18 cellular contexts compared by ENCODE assay signal in the genomic region with DNA sequence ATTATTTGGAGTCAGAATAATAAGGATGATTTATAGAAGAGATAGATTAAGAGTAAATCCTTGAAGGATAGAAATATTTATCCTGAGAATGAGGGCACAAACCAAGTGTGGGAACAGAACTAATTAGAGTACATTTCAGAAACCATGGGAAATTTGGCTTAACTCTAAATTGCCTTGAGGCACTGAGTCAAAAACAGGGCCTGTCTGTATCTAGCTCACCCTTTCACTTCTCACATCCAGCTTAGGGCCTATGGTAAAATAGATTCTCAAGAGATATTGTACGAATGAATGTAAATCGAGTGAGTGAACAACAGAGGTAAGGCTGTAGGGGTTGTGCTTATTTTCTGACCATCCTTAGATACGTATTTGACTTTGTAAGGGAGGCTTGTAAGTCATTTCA.
"Had no signal": no experiment of that assay in that cellular context is flagged by ENCODE, and none has a peak within 500 bp of the region (broad histone marks: within the 10 kb centered on the region; RNA-seq: fewer than 3 reads in every experiment).

No MANE protein-coding gene starts in this region.

- H3K27ac Mint-ChIP-seq: activated T-cell treated with anti-CD3 and anti-CD28 coated beads, Interleukin-2, amount 50 U/mL, for 72 hours; nephron; stimulated activated naive B cell treated with anti-CD40 and anti-IgM and Interleukin-4, amounts not matched to agents 10 μg/mL and 1 μg/mL and 100 μg/mL, for 72 hours had no signal

- H3K27ac ChIP-seq: ascending aorta, epithelial cell of prostate, thoracic aorta, upper lobe of right lung, VCaP had no signal

- H3K9me3 ChIP-seq: ascending aorta, thoracic aorta, upper lobe of right lung had no signal

- ATAC-seq: activated T-cell treated with anti-CD3 and anti-CD28 coated beads, Interleukin-2, amount 50 U/mL, for 72 hours; stimulated activated naive B cell treated with anti-CD40 and anti-IgM and Interleukin-4, amounts not matched to agents 10 μg/mL and 1 μg/mL and 100 μg/mL, for 72 hours; T-helper 17 cell; upper lobe of right lung had no signal

- H3K9me3 Mint-ChIP-seq: activated T-cell treated with anti-CD3 and anti-CD28 coated beads, Interleukin-2, amount 50 U/mL, for 72 hours; nephron; stimulated activated naive B cell treated with anti-CD40 and anti-IgM and Interleukin-4, amounts not matched to agents 10 μg/mL and 1 μg/mL and 100 μg/mL, for 72 hours had no signal

- H3K4me3 ChIP-seq: ascending aorta, lung, thoracic aorta, upper lobe of right lung had no signal

- H3K4me1 Mint-ChIP-seq: nephron; stimulated activated naive B cell treated with anti-CD40 and anti-IgM and Interleukin-4, amounts not matched to agents 10 μg/mL and 1 μg/mL and 100 μg/mL, for 72 hours had no signal

- H3K4me1 ChIP-seq: ascending aorta, upper lobe of right lung had no signal

- H3K4me3 Mint-ChIP-seq: activated T-cell treated with anti-CD3 and anti-CD28 coated beads, Interleukin-2, amount 50 U/mL, for 72 hours; nephron; stimulated activated naive B cell treated with anti-CD40 and anti-IgM and Interleukin-4, amounts not matched to agents 10 μg/mL and 1 μg/mL and 100 μg/mL, for 72 hours; T-helper 17 cell had no signal

- DNase-seq: activated CD4-positive, alpha-beta T cell treated with anti-CD3 and anti-CD28 coated beads for 1 hour; activated effector memory CD4-positive, alpha-beta T cell treated with anti-CD3 and anti-CD28 coated beads, Interleukin-2, amount 50 U/mL, for 16 hours; activated naive CD4-positive, alpha-beta T cell treated with anti-CD3 and anti-CD28 coated beads, Interleukin-2, amount 50 U/mL, for 16 hours; activated T-cell treated with anti-CD3 and anti-CD28 coated beads, Interleukin-2, amount 50 U/mL, for 72 hours; hypothalamus; midbrain; nucleus accumbens; posterior cingulate gyrus; retina; stimulated activated naive B cell treated with anti-CD40 and anti-IgM and Interleukin-4, amounts not matched to agents 10 μg/mL and 1 μg/mL and 100 μg/mL, for 72 hours; T-helper 17 cell; upper lobe of right lung had no signal

- H3K36me3 ChIP-seq: ascending aorta, thoracic aorta, upper lobe of right lung had no signal

- H3K27me3 Mint-ChIP-seq: stimulated activated naive B cell treated with anti-CD40 and anti-IgM and Interleukin-4, amounts not matched to agents 10 μg/mL and 1 μg/mL and 100 μg/mL, for 72 hours; T-helper 17 cell had no signal

- H3K36me3 Mint-ChIP-seq: stimulated activated naive B cell treated with anti-CD40 and anti-IgM and Interleukin-4, amounts not matched to agents 10 μg/mL and 1 μg/mL and 100 μg/mL, for 72 hours had no signal

- H3K27me3 ChIP-seq: ascending aorta, upper lobe of right lung had no signal
